2 cellular contexts compared by ENCODE assay signal in genomic region chr7:89133357-89133756, GRCh38.
TF ChIP-seq lines count a peak whose summit lies in the region.

No MANE protein-coding gene starts in this region.

TF ChIP-seq in GM23338, 12 proteins besides CTCF, POLR2A, EP300 and RAD21 (continued from another document):
- TF ChIP-seq, protein P1, sequence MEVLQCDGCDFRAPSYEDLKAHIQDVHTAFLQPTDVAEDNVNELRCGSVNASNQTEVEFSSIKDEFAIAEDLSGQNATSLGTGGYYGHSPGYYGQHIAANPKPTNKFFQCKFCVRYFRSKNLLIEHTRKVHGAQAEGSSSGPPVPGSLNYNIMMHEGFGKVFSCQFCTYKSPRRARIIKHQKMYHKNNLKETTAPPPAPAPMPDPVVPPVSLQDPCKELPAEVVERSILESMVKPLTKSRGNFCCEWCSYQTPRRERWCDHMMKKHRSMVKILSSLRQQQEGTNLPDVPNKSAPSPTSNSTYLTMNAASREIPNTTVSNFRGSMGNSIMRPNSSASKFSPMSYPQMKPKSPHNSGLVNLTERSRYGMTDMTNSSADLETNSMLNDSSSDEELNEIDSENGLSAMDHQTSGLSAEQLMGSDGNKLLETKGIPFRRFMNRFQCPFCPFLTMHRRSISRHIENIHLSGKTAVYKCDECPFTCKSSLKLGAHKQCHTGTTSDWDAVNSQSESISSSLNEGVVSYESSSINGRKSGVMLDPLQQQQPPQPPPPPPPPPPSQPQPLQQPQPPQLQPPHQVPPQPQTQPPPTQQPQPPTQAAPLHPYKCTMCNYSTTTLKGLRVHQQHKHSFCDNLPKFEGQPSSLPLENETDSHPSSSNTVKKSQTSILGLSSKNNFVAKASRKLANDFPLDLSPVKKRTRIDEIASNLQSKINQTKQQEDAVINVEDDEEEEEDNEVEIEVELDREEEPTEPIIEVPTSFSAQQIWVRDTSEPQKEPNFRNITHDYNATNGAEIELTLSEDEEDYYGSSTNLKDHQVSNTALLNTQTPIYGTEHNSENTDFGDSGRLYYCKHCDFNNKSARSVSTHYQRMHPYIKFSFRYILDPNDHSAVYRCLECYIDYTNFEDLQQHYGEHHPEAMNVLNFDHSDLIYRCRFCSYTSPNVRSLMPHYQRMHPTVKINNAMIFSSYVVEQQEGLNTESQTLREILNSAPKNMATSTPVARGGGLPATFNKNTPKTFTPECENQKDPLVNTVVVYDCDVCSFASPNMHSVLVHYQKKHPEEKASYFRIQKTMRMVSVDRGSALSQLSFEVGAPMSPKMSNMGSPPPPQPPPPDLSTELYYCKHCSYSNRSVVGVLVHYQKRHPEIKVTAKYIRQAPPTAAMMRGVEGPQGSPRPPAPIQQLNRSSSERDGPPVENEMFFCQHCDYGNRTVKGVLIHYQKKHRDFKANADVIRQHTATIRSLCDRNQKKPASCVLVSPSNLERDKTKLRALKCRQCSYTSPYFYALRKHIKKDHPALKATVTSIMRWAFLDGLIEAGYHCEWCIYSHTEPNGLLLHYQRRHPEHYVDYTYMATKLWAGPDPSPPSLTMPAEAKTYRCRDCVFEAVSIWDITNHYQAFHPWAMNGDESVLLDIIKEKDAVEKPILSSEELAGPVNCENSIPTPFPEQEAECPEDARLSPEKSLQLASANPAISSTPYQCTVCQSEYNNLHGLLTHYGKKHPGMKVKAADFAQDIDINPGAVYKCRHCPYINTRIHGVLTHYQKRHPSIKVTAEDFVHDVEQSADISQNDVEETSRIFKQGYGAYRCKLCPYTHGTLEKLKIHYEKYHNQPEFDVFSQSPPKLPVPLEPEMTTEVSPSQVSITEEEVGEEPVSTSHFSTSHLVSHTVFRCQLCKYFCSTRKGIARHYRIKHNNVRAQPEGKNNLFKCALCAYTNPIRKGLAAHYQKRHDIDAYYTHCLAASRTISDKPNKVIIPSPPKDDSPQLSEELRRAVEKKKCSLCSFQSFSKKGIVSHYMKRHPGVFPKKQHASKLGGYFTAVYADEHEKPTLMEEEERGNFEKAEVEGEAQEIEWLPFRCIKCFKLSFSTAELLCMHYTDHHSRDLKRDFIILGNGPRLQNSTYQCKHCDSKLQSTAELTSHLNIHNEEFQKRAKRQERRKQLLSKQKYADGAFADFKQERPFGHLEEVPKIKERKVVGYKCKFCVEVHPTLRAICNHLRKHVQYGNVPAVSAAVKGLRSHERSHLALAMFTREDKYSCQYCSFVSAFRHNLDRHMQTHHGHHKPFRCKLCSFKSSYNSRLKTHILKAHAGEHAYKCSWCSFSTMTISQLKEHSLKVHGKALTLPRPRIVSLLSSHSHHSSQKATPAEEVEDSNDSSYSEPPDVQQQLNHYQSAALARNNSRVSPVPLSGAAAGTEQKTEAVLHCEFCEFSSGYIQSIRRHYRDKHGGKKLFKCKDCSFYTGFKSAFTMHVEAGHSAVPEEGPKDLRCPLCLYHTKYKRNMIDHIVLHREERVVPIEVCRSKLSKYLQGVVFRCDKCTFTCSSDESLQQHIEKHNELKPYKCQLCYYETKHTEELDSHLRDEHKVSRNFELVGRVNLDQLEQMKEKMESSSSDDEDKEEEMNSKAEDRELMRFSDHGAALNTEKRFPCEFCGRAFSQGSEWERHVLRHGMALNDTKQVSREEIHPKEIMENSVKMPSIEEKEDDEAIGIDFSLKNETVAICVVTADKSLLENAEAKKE (CRISPR knock-in tag; IDR thresholded peaks at IDR 0.05), result no peak
- TF ChIP-seq, protein P2, sequence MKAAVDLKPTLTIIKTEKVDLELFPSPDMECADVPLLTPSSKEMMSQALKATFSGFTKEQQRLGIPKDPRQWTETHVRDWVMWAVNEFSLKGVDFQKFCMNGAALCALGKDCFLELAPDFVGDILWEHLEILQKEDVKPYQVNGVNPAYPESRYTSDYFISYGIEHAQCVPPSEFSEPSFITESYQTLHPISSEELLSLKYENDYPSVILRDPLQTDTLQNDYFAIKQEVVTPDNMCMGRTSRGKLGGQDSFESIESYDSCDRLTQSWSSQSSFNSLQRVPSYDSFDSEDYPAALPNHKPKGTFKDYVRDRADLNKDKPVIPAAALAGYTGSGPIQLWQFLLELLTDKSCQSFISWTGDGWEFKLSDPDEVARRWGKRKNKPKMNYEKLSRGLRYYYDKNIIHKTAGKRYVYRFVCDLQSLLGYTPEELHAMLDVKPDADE (IDR thresholded peaks at IDR 0.05), result no peak
- TF ChIP-seq ZNF114 (CRISPR knock-in tag; IDR thresholded peaks at IDR 0.05), result no peak
- no peak for TF ChIP-seq ZNF331 (CRISPR knock-in tag; IDR thresholded peaks at IDR 0.05; ENCODE audit: low read depth)
- TF ChIP-seq REST (IDR thresholded peaks at IDR 0.05; ENCODE audit: unreplicated experiment), result no peak
TF ChIP-seq in GM23338: peak in this region for 0.

TF ChIP-seq in H1, 55 proteins besides CTCF, POLR2A, EP300 and RAD21 (continued from another document):
- TF ChIP-seq CHD7 (IDR thresholded peaks at IDR 0.05; ENCODE audit: insufficient replicate concordance, low read length) (no peak), SRF (IDR thresholded peaks at IDR 0.05; ENCODE audit: low read depth, low read length) (no peak), GTF2F1 (IDR thresholded peaks at IDR 0.05; ENCODE audit: borderline replicate concordance, low read depth, low read length) (no peak), YY1 (IDR thresholded peaks at IDR 0.05; ENCODE audit: low read depth, low read length) (no peak), PHF8 (conservative IDR thresholded peaks at IDR 0.05; ENCODE audit: low read depth, low read length) (no peak), NRF1 (IDR thresholded peaks at IDR 0.05; ENCODE audit: low read depth, low read length) (no peak), CBX8 (IDR thresholded peaks at IDR 0.05; ENCODE audit: borderline replicate concordance, low read depth, low read length) (no peak), POLR2AphosphoS5 (IDR thresholded peaks at IDR 0.05; ENCODE audit: low read depth, low read length) (no peak), SIRT6 (IDR thresholded peaks at IDR 0.05; ENCODE audit: low read length) (no peak), TBP (IDR thresholded peaks at IDR 0.05; ENCODE audit: low read depth, low read length) (no peak), NANOG (IDR thresholded peaks at IDR 0.05; ENCODE audit: insufficient read depth, low read depth, low read length, poor library complexity, severe bottlenecking) (no peak), EZH2 (IDR thresholded peaks at IDR 0.05; ENCODE audit: low read depth, low read length, severe bottlenecking) (no peak), CBX5 (IDR thresholded peaks at IDR 0.05; ENCODE audit: low read depth, low read length) (no peak)
